ENCODE assay signal across 15 cellular contexts in the genomic region with DNA sequence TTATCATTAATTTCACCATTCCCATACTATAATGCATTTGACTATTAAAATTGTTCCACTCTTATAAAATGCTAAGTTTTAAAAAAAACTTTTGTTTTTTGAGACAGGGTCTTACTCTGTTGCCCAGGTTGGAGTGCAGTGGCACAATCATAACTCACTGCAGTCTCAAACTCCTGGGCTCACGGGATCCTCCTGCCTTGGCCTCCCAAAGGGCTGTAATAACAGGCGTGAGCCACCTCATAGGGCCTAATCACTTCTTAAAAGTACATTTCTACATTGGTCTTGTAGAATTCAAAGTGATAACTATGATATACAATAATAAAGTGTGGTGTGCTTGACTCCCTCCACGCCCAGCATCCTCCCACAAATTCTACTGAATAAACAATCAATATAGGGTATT. TPM values are rescaled to one million over a fixed set of nuclear protein-coding genes. Genes with fewer than 3 reads are reported as not detected.
A peak's percentile ranks its signal among the peaks of the same experiment; 100 is the strongest.
DNase-seq lines count a peak whose midpoint lies in the region; ATAC-seq and TF ChIP-seq lines count a peak whose summit lies in the region.
"Had no signal": no experiment of that assay in that cellular context is flagged by ENCODE, and none has a peak within 500 bp of the region (broad histone marks: within the 10 kb centered on the region; RNA-seq: fewer than 3 reads in every experiment).

No MANE protein-coding gene starts in this region.

- WGBS in smooth muscle cell (ENCODE audit: low lambda C conversion rate): 92% methylated on average over 3 of the region's 3 CpGs

- H4K20me1 ChIP-seq in smooth muscle cell (ENCODE audit: low read depth): peaks cover 5% of the 10 kb centered on the region

- H3K27ac ChIP-seq in smooth muscle cell (ENCODE audit: low read depth): no peak overlapping the region
- H3K27ac ChIP-seq: thoracic aorta had no signal

- no peaks in the 10 kb centered on the region for H3F3A ChIP-seq in smooth muscle cell (ENCODE audit: low read depth)

- intact Hi-C loops in activated T-helper 1 cell treated with anti-CD3 and anti-CD28 coated beads, Interleukin-12 subunit alpha, Interleukin-12 subunit beta, Interleukin-2, Interleukin-4 antibody, amounts not matched to agents 30 ng/mL and 10 ng/mL and 1 ng/mL, durations not matched to agents 14 hours and 24 hours and 36 hours (cut with micrococcal nuclease): no loop called here
- intact Hi-C loops in natural killer cell (cut with micrococcal nuclease): no loop called here

- DNase-seq in T-helper 2 cell treated with Interferon-gamma antibody and Interleukin-4, amounts not matched to agents 5 μg/mL and 100 μg/mL, for 36 hours (ENCODE audit: low spot score): no peak
- DNase-seq in T-helper 2 cell (no peak), natural killer cell (no peak), NOMO-1 treated with DMSO at 0.1 percent for 48 hours (lab: John Stamatoyannopoulos, UW; ENCODE audit: unreplicated experiment) (no peak), smooth muscle cell (lab: John Stamatoyannopoulos, UW; ENCODE audit: unreplicated experiment) (no peak)
- DNase-seq in activated T-helper 1 cell treated with anti-CD3 and anti-CD28 coated beads, Interleukin-12 subunit alpha, Interleukin-12 subunit beta, Interleukin-2, Interleukin-4 antibody, amounts not matched to agents 30 ng/mL and 10 ng/mL and 1 ng/mL, durations not matched to agents 14 hours and 24 hours and 36 hours (ENCODE audit: low spot score): no peak
- DNase-seq: 8988T, NCI-H446 treated with DMSO at 0.1 percent for 48 hours, OCI-M1, SK-N-SH had no signal

- no peak overlapping the region for H2AFZ ChIP-seq in smooth muscle cell (ENCODE audit: low read depth)
- H2AFZ ChIP-seq: GM23338 had no signal

- no peak for TF ChIP-seq CTCF in natural killer cell (IDR thresholded peaks at IDR 0.05)
- no peak for TF ChIP-seq CTCF in smooth muscle cell (IDR thresholded peaks at IDR 0.05; ENCODE audit: borderline replicate concordance, insufficient read depth, poor library complexity, severe bottlenecking)

- no peak overlapping the region for H3K4me2 ChIP-seq in smooth muscle cell
- H3K4me2 ChIP-seq: GM23338 had no signal

- H3K36me3 Mint-ChIP-seq in T-helper 2 cell treated with Interferon-gamma antibody and Interleukin-4, amounts not matched to agents 5 μg/mL and 100 μg/mL, for 36 hours (ENCODE audit: low read depth): peaks cover 10% of the 10 kb centered on the region
- H3K36me3 Mint-ChIP-seq in activated T-helper 1 cell treated with anti-CD3 and anti-CD28 coated beads, Interleukin-12 subunit alpha, Interleukin-12 subunit beta, Interleukin-2, Interleukin-4 antibody, amounts not matched to agents 30 ng/mL and 10 ng/mL and 1 ng/mL, durations not matched to agents 14 hours and 24 hours and 36 hours (ENCODE audit: low read depth): peaks cover 6% of the 10 kb centered on the region
- no peaks in the 10 kb centered on the region for H3K36me3 Mint-ChIP-seq in natural killer cell

- H3K79me2 ChIP-seq in smooth muscle cell (ENCODE audit: low read depth): peaks cover 38% of the 10 kb centered on the region

- H3K36me3 ChIP-seq in smooth muscle cell (ENCODE audit: low read depth): no peaks in the 10 kb centered on the region
- H3K36me3 ChIP-seq: thoracic aorta had no signal

- H3K4me3 ChIP-seq in GM08714 (ENCODE audit: low read length): peak overlapping the region; percentile 99
- no peak overlapping the region for H3K4me3 ChIP-seq in smooth muscle cell
- H3K4me3 ChIP-seq: GM23338, thoracic aorta had no signal

- peak overlapping the region; percentile 15 for H3K27ac Mint-ChIP-seq in T-helper 2 cell treated with Interferon-gamma antibody and Interleukin-4, amounts not matched to agents 5 μg/mL and 100 μg/mL, for 36 hours
- H3K27ac Mint-ChIP-seq in activated T-helper 1 cell treated with anti-CD3 and anti-CD28 coated beads, Interleukin-12 subunit alpha, Interleukin-12 subunit beta, Interleukin-2, Interleukin-4 antibody, amounts not matched to agents 30 ng/mL and 10 ng/mL and 1 ng/mL, durations not matched to agents 14 hours and 24 hours and 36 hours: no peak overlapping the region
- peak overlapping the region; percentile 98 to 100 for H3K27ac Mint-ChIP-seq in natural killer cell
- H3K27ac Mint-ChIP-seq: dendritic cell treated with granulocyte-macrophage colony-stimulating factor and Interleukin-4, amounts not matched to agents 40 ng/mL and 50 ng/mL, for 4 days; GM23338 had no signal

- no peaks in the 10 kb centered on the region for H3K9me3 ChIP-seq in smooth muscle cell (replicated peaks; ENCODE audit: low read depth)
- H3K9me3 ChIP-seq: SK-N-SH, thoracic aorta had no signal

- H3K9me3 Mint-ChIP-seq in T-helper 2 cell treated with Interferon-gamma antibody and Interleukin-4, amounts not matched to agents 5 μg/mL and 100 μg/mL, for 36 hours: no peaks in the 10 kb centered on the region
- no peaks in the 10 kb centered on the region for H3K9me3 Mint-ChIP-seq in activated T-helper 1 cell treated with anti-CD3 and anti-CD28 coated beads, Interleukin-12 subunit alpha, Interleukin-12 subunit beta, Interleukin-2, Interleukin-4 antibody, amounts not matched to agents 30 ng/mL and 10 ng/mL and 1 ng/mL, durations not matched to agents 14 hours and 24 hours and 36 hours
- H3K9me3 Mint-ChIP-seq in natural killer cell: no peaks in the 10 kb centered on the region
- H3K9me3 Mint-ChIP-seq: dendritic cell treated with granulocyte-macrophage colony-stimulating factor and Interleukin-4, amounts not matched to agents 40 ng/mL and 50 ng/mL, for 4 days; GM23338 had no signal

- H3K4me3 Mint-ChIP-seq in T-helper 2 cell treated with Interferon-gamma antibody and Interleukin-4, amounts not matched to agents 5 μg/mL and 100 μg/mL, for 36 hours: peak overlapping the region; percentile 99
- H3K4me3 Mint-ChIP-seq in activated T-helper 1 cell treated with anti-CD3 and anti-CD28 coated beads, Interleukin-12 subunit alpha, Interleukin-12 subunit beta, Interleukin-2, Interleukin-4 antibody, amounts not matched to agents 30 ng/mL and 10 ng/mL and 1 ng/mL, durations not matched to agents 14 hours and 24 hours and 36 hours: peak overlapping the region; percentile 89
- H3K4me3 Mint-ChIP-seq in natural killer cell: peak overlapping the region; percentile 96
- H3K4me3 Mint-ChIP-seq: dendritic cell treated with granulocyte-macrophage colony-stimulating factor and Interleukin-4, amounts not matched to agents 40 ng/mL and 50 ng/mL, for 4 days; GM23338 had no signal

- no peaks in the 10 kb centered on the region for H3K27me3 ChIP-seq in smooth muscle cell (ENCODE audit: low read depth)

- no peak for TF ChIP-seq POLR2A in GM18505 (IDR thresholded peaks at IDR 0.05; ENCODE audit: borderline replicate concordance, extremely low read depth, insufficient read depth, insufficient read length)

- peaks cover 43% of the 10 kb centered on the region for H3K4me1 Mint-ChIP-seq in T-helper 2 cell treated with Interferon-gamma antibody and Interleukin-4, amounts not matched to agents 5 μg/mL and 100 μg/mL, for 36 hours (ENCODE audit: low read depth)
- H3K4me1 Mint-ChIP-seq in activated T-helper 1 cell treated with anti-CD3 and anti-CD28 coated beads, Interleukin-12 subunit alpha, Interleukin-12 subunit beta, Interleukin-2, Interleukin-4 antibody, amounts not matched to agents 30 ng/mL and 10 ng/mL and 1 ng/mL, durations not matched to agents 14 hours and 24 hours and 36 hours (ENCODE audit: low read depth): peaks cover 51% of the 10 kb centered on the region
- H3K4me1 Mint-ChIP-seq in natural killer cell: peaks cover 41 to 44% of the 10 kb centered on the region in 2 donors

- H3K9ac ChIP-seq in smooth muscle cell (ENCODE audit: low read depth): no peak overlapping the region
- H3K9ac ChIP-seq: SK-N-SH had no signal

- H3K27me3 Mint-ChIP-seq in T-helper 2 cell treated with Interferon-gamma antibody and Interleukin-4, amounts not matched to agents 5 μg/mL and 100 μg/mL, for 36 hours (ENCODE audit: low read depth): no peaks in the 10 kb centered on the region
- no peaks in the 10 kb centered on the region for H3K27me3 Mint-ChIP-seq in activated T-helper 1 cell treated with anti-CD3 and anti-CD28 coated beads, Interleukin-12 subunit alpha, Interleukin-12 subunit beta, Interleukin-2, Interleukin-4 antibody, amounts not matched to agents 30 ng/mL and 10 ng/mL and 1 ng/mL, durations not matched to agents 14 hours and 24 hours and 36 hours (ENCODE audit: insufficient read depth)
- H3K27me3 Mint-ChIP-seq in natural killer cell (ENCODE audit: low read depth in 2 of 2): no peaks in the 10 kb centered on the region
- H3K27me3 Mint-ChIP-seq: dendritic cell treated with granulocyte-macrophage colony-stimulating factor and Interleukin-4, amounts not matched to agents 40 ng/mL and 50 ng/mL, for 4 days had no signal

- no peak for ATAC-seq in natural killer cell
- ATAC-seq in GM18505 (IDR thresholded peaks at IDR 0.05; ENCODE audit: unreplicated experiment): no peak
- ATAC-seq: GM23338 had no signal

- peaks cover 8% of the 10 kb centered on the region for H3K4me1 ChIP-seq in smooth muscle cell (ENCODE audit: low read depth)

RNA-seq across cellular contexts. Expression of a gene that starts 3.0 kb away (rescaled TPM):
- 50.8 and 59.0 TPM in 2 replicates for total RNA-seq in activated T-helper 1 cell treated with anti-CD3 and anti-CD28 coated beads, Interleukin-12 subunit alpha, Interleukin-12 subunit beta, Interleukin-2, Interleukin-4 antibody, amounts not matched to agents 30 ng/mL and 10 ng/mL and 1 ng/mL, durations not matched to agents 14 hours and 24 hours and 36 hours
- total RNA-seq in natural killer cell (10 to 100 TPM; 65.8 to 84.6 (median 66.1) TPM), smooth muscle cell (16.5 and 17.5 TPM in 2 replicates)
- polyA plus RNA-seq in smooth muscle cell: 2.3 and 3.4 TPM in 2 replicates
